In the genomic region with DNA sequence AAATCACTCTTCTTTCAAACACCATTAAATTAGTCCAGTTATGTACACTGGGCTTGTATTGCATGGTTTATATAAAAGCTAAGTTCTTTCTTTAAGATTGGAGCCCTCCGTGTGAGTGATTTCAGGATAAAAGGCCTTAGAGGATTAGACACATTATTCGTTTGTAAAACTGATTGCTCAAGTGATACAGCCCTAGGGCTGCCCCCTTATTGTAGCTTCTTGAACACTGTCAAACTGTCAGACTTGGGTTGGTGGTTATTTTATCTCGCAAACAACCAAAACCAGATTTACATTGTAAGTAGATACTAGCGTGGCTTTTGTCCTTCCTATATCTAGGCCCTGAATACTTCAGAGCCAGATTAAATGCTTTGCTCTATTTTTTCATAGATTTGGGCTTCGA, we compare ENCODE assay signal across 15 cellular contexts.
DNase-seq lines count a peak whose midpoint lies in the region; ATAC-seq and TF ChIP-seq lines count a peak whose summit lies in the region.
"Had no signal": no experiment of that assay in that cellular context is flagged by ENCODE, and none has a peak within 500 bp of the region (broad histone marks: within the 10 kb centered on the region; RNA-seq: fewer than 3 reads in every experiment).

No MANE protein-coding gene starts in this region.

- peak overlapping the region; percentile 69 for H3K27ac Mint-ChIP-seq in activated naive CD8-positive, alpha-beta T cell treated with anti-CD3 and anti-CD28 coated beads for 36 hours
- H3K27ac Mint-ChIP-seq: activated naive CD8-positive, alpha-beta T cell treated with anti-CD3 and anti-CD28 coated beads, Interleukin-2, amount 10 ng/mL, durations not matched to agents 7 days and 5 days had no signal

- no peak overlapping the region for H3K4me3 ChIP-seq in right atrium auricular region
- H3K4me3 ChIP-seq in muscle layer of colon (ENCODE audit: low read depth in 1 of 2, low read length in 2 of 2): no peak overlapping the region

- H3K4me3 Mint-ChIP-seq in activated naive CD8-positive, alpha-beta T cell treated with anti-CD3 and anti-CD28 coated beads for 36 hours: no peak overlapping the region

- H3K27ac ChIP-seq in right atrium auricular region (peak overlapping the region; percentile 45 to 55), muscle layer of colon (ENCODE audit: low read depth, low read length) (peak overlapping the region; percentile 53)
- H3K27ac ChIP-seq: parathyroid adenoma had no signal

- H3K4me1 Mint-ChIP-seq in activated naive CD8-positive, alpha-beta T cell treated with anti-CD3 and anti-CD28 coated beads for 36 hours: peaks cover 45% of the 10 kb centered on the region

- no peak for TF ChIP-seq CTCF in right atrium auricular region (IDR thresholded peaks at IDR 0.05)

- DNase-seq in right atrium auricular region (ENCODE audit: low spot score) (no peak), cardiac septum (ENCODE audit: low spot score) (no peak), Kasumi-1 (lab: John Stamatoyannopoulos, UW) (no peak)
- no peak for DNase-seq in activated naive CD8-positive, alpha-beta T cell treated with anti-CD3 and anti-CD28 coated beads for 36 hours
- DNase-seq in activated CD4-positive, CD25-positive, alpha-beta regulatory T cell treated with anti-CD3 and anti-CD28 coated beads, Interleukin-2, amount 50 U/mL, for 72 hours: no peak
- no peak for DNase-seq in stimulated activated CD4-positive, alpha-beta T cell treated with anti-CD3 and anti-CD28 coated beads, Interleukin-4, amount 100 ng/mL, for 24 hours
- DNase-seq: activated CD4-positive, alpha-beta T cell treated with anti-CD3 and anti-CD28 coated beads, Interleukin-2, amount 50 U/mL, for 1 hour; activated naive CD8-positive, alpha-beta T cell treated with anti-CD3 and anti-CD28 coated beads, Interleukin-2, amount 10 ng/mL, durations not matched to agents 7 days and 5 days; BE2C; effector CD8-positive, alpha-beta T cell; NCI-H2081 had no signal

- H3K9me3 ChIP-seq in right atrium auricular region: no peaks in the 10 kb centered on the region
- H3K9me3 ChIP-seq in muscle layer of colon (ENCODE audit: low read length): no peaks in the 10 kb centered on the region
- H3K9me3 ChIP-seq: BE2C had no signal

- no peaks in the 10 kb centered on the region for H3K9me3 Mint-ChIP-seq in activated naive CD8-positive, alpha-beta T cell treated with anti-CD3 and anti-CD28 coated beads for 36 hours
- H3K9me3 Mint-ChIP-seq: activated naive CD8-positive, alpha-beta T cell treated with anti-CD3 and anti-CD28 coated beads, Interleukin-2, amount 10 ng/mL, durations not matched to agents 7 days and 5 days; IgD-negative memory B cell had no signal

- ATAC-seq in HG02884 (IDR thresholded peaks at IDR 0.05; ENCODE audit: unreplicated experiment): no peak

- H3K36me3 ChIP-seq in right atrium auricular region (no peaks in the 10 kb centered on the region), muscle layer of colon (ENCODE audit: insufficient read depth, low read length) (no peaks in the 10 kb centered on the region)
- H3K36me3 ChIP-seq: BE2C had no signal

- intact Hi-C loops in cardiac septum (cut with DNase I): no loop called here

- H3K9ac ChIP-seq in muscle layer of colon (ENCODE audit: low read length): no peak overlapping the region
- H3K9ac ChIP-seq: parathyroid adenoma had no signal

- H3K27me3 Mint-ChIP-seq in activated naive CD8-positive, alpha-beta T cell treated with anti-CD3 and anti-CD28 coated beads for 36 hours: no peaks in the 10 kb centered on the region
- H3K27me3 Mint-ChIP-seq: activated naive CD8-positive, alpha-beta T cell treated with anti-CD3 and anti-CD28 coated beads, Interleukin-2, amount 10 ng/mL, durations not matched to agents 7 days and 5 days; IgD-negative memory B cell had no signal

- no peaks in the 10 kb centered on the region for H3K27me3 ChIP-seq in right atrium auricular region
- H3K27me3 ChIP-seq in muscle layer of colon (ENCODE audit: control insufficient read depth in 1 of 2, insufficient read depth in 2 of 2, low read length in 2 of 2): no peaks in the 10 kb centered on the region
- H3K27me3 ChIP-seq: BE2C had no signal

- H3K36me3 Mint-ChIP-seq in activated naive CD8-positive, alpha-beta T cell treated with anti-CD3 and anti-CD28 coated beads for 36 hours: peaks cover 19% of the 10 kb centered on the region

- peaks cover 0 to 44% of the 10 kb centered on the region in 2 donors for H3K4me1 ChIP-seq in right atrium auricular region
- H3K4me1 ChIP-seq in muscle layer of colon (ENCODE audit: insufficient read depth, low read length): peaks cover 52% of the 10 kb centered on the region
- H3K4me1 ChIP-seq: BE2C, parathyroid adenoma had no signal
